8 cellular contexts compared by ENCODE assay signal in genomic region chr5:56123531-56124243, GRCh38.
DNase-seq lines count a peak whose midpoint lies in the region; ATAC-seq and TF ChIP-seq lines count a peak whose summit lies in the region.

No MANE protein-coding gene starts in this region.

- TF ChIP-seq EP300 in esophagus muscularis mucosa (IDR thresholded peaks at IDR 0.05), result no peak

- H3K4me3 Mint-ChIP-seq in neural progenitor cell, result no peak overlapping the region

- H3K9me3 ChIP-seq in esophagus muscularis mucosa (no peaks in the 10 kb centered on the region), neural progenitor cell (ENCODE audit: low read depth) (no peaks in the 10 kb centered on the region)

- TF ChIP-seq CTCF in esophagus muscularis mucosa (IDR thresholded peaks at IDR 0.05), result no peak
- TF ChIP-seq CTCF in neural progenitor cell (IDR thresholded peaks at IDR 0.05), result no peak

- no peaks in the 10 kb centered on the region for H3K79me2 ChIP-seq in neural progenitor cell (ENCODE audit: low read depth)

- H3K27ac ChIP-seq in esophagus muscularis mucosa (replicated peaks in 1 of 4) (peak overlapping the region; percentile 24 to 64 (median 53)), neural progenitor cell (no peak overlapping the region)

- peak; percentile 92 for DNase-seq in ELF-1 (ENCODE audit: low read depth, low spot score)
- DNase-seq in OCI-M2 (lab: John Stamatoyannopoulos, UW; ENCODE audit: unreplicated experiment), result peak; percentile 89
- DNase-seq in esophagus muscularis mucosa (ENCODE audit: extremely low spot score), result no peak
- DNase-seq in neural progenitor cell (ENCODE audit: low spot score), result peak; percentile 69

- ATAC-seq in activated CD4-positive, CD25-positive, alpha-beta regulatory T cell treated with anti-CD3 and anti-CD28 coated beads, Interleukin-2, amount 50 U/mL, for 24 hours, result no peak
- ATAC-seq in GM19467 (IDR thresholded peaks at IDR 0.05; ENCODE audit: unreplicated experiment), result no peak
- ATAC-seq in GM19397 (IDR thresholded peaks at IDR 0.05; ENCODE audit: unreplicated experiment), result no peak
- ATAC-seq in HG03135 (IDR thresholded peaks at IDR 0.05; ENCODE audit: unreplicated experiment), result no peak

- H3K9me3 Mint-ChIP-seq in neural progenitor cell, result no peaks in the 10 kb centered on the region

- no peaks in the 10 kb centered on the region for H3K27me3 ChIP-seq in esophagus muscularis mucosa
- no peaks in the 10 kb centered on the region for H3K27me3 ChIP-seq in neural progenitor cell

- H3F3A ChIP-seq in neural progenitor cell (ENCODE audit: low read depth), result no peaks in the 10 kb centered on the region

- H3K4me3 ChIP-seq in esophagus muscularis mucosa (no peak overlapping the region), neural progenitor cell (no peak overlapping the region)

- no peak overlapping the region for H3K27ac Mint-ChIP-seq in neural progenitor cell

- no peak overlapping the region for H3K9ac ChIP-seq in neural progenitor cell

- peaks cover 21% of the 10 kb centered on the region for H3K4me1 Mint-ChIP-seq in neural progenitor cell

- no peaks in the 10 kb centered on the region for H3K36me3 Mint-ChIP-seq in neural progenitor cell

- intact Hi-C loops in esophagus muscularis mucosa (cut with DNase I), result no loop called here

- no peaks in the 10 kb centered on the region for H3K27me3 Mint-ChIP-seq in neural progenitor cell (ENCODE audit: insufficient read depth, low read depth)

- H3K4me1 ChIP-seq in esophagus muscularis mucosa, result peaks cover 0 to 22% (median 19%) of the 10 kb centered on the region in 4 donors
- H3K4me1 ChIP-seq in neural progenitor cell, result peaks cover 10% of the 10 kb centered on the region

- H4K20me1 ChIP-seq in neural progenitor cell (ENCODE audit: low read depth), result no peaks in the 10 kb centered on the region

- WGBS in esophagus muscularis mucosa, result 29% methylated on average over 8 of the region's 8 CpGs

- H3K36me3 ChIP-seq in esophagus muscularis mucosa (no peaks in the 10 kb centered on the region), neural progenitor cell (peaks cover 2% of the 10 kb centered on the region)

- no peak for TF ChIP-seq POLR2A in esophagus muscularis mucosa (IDR thresholded peaks at IDR 0.05; ENCODE audit: low read depth)

- H3K4me2 ChIP-seq in neural progenitor cell, result peak overlapping the region; percentile 40

- H2AFZ ChIP-seq in neural progenitor cell (replicated peaks), result no peak overlapping the region
